ENCODE assay signal across 28 cellular contexts in genomic region chr1:108669679-108670078, GRCh38. TPM values are rescaled to one million over a fixed set of nuclear protein-coding genes. Genes with fewer than 3 reads are reported as not detected.
DNase-seq lines count a peak whose midpoint lies in the region; ATAC-seq, FAIRE-seq and TF ChIP-seq lines count a peak whose summit lies in the region.
"Had no signal": no experiment of that assay in that cellular context is flagged by ENCODE, and none has a peak within 500 bp of the region (broad histone marks: within the 10 kb centered on the region; RNA-seq: fewer than 3 reads in every experiment).

No MANE protein-coding gene starts in this region.

- ATAC-seq in K562 (no peak), right cardiac atrium (no peak), GM21390 (IDR thresholded peaks at IDR 0.05; ENCODE audit: unreplicated experiment) (no peak)
- ATAC-seq: Panc1 had no signal

- H3K4me1 ChIP-seq in HEK293 (ENCODE audit: control insufficient read depth, insufficient read depth, low read length) (no peaks in the 10 kb centered on the region), K562 (replicated peaks in 1 of 2; ENCODE audit: control insufficient read depth in 2 of 2, insufficient read depth in 2 of 2, low read length in 2 of 2) (no peaks in the 10 kb centered on the region), right cardiac atrium (ENCODE audit: control insufficient read depth, insufficient read depth, low read length) (no peaks in the 10 kb centered on the region)
- H3K4me1 ChIP-seq: BLaER1 had no signal

- TF ChIP-seq CTCF in HEK293 (tag by site-specific recombination; IDR thresholded peaks at IDR 0.05) (no peak), K562 (IDR thresholded peaks at IDR 0.05 in 2 of 3, conservative IDR thresholded peaks at IDR 0.05 in 1 of 3; ENCODE audit: insufficient read depth in 2 of 3, low read depth in 1 of 3, low read length in 3 of 3) (no peak)

- no peaks in the 10 kb centered on the region for H3K9me3 ChIP-seq in HEK293 (ENCODE audit: control insufficient read depth, insufficient read depth, low read depth, low read length)
- no peaks in the 10 kb centered on the region for H3K9me3 ChIP-seq in K562 (replicated peaks; ENCODE audit: control insufficient read depth, insufficient read depth, low read depth, low read length)
- no peaks in the 10 kb centered on the region for H3K9me3 ChIP-seq in right cardiac atrium (ENCODE audit: control insufficient read depth, low read length)

- H3K36me3 ChIP-seq in HEK293 (ENCODE audit: control insufficient read depth in 2 of 2, insufficient read depth in 1 of 2, low read length in 2 of 2) (no peaks in the 10 kb centered on the region), K562 (ENCODE audit: control insufficient read depth, insufficient read depth, low read length) (no peaks in the 10 kb centered on the region)
- H3K36me3 ChIP-seq: BLaER1, MG63 had no signal

- BruUV-seq in K562 (replicated peaks; lab: Mats Ljungman, UMichigan) = no TSS peak

- peaks cover 14% of the 10 kb centered on the region for H3K27me3 Mint-ChIP-seq in activated CD4-positive, alpha-beta T cell treated with anti-CD3 and anti-CD28 coated beads, Interleukin-2, amount 10 ng/mL, durations not matched to agents 24 days and 14 days
- H3K27me3 Mint-ChIP-seq in activated CD4-positive, alpha-beta memory T cell treated with anti-CD3 and anti-CD28 coated beads, Interleukin-2, amount 10 ng/mL, durations not matched to agents 7 days and 5 days = peaks cover 11% of the 10 kb centered on the region
- H3K27me3 Mint-ChIP-seq: CD4-positive, alpha-beta T cell had no signal

- H3K9ac ChIP-seq in K562 (ENCODE audit: insufficient read depth in 1 of 2, low read depth in 2 of 2, low read length in 2 of 2) = no peak overlapping the region
- H3K9ac ChIP-seq: BLaER1 had no signal

- POLR2A ChIA-PET in HEK293 (lab: Yijun Ruan, JAX) = no interaction called here
- POLR2A ChIA-PET in activated CD4-positive, alpha-beta memory T cell treated with anti-CD3 and anti-CD28 coated beads, Interleukin-2, amount 10 ng/mL, durations not matched to agents 7 days and 5 days (lab: Charles Lee) = interaction anchor here (1.0 to 3.4 kb wide), 2 partner anchors 9 to 23 kb away, joined by 4 to 15 read pairs; partner anchors contain the start of genes HENMT1 and PRPF38B
- POLR2A ChIA-PET in K562 (lab: Yijun Ruan, JAX) = interaction anchor here (1.7 kb wide), 1 partner anchor 109 kb away, joined by 4 read pairs; the partner anchor contains the start of gene EEIG2

- 0 out of 2 replicates have a peak overlapping the region, but pooled peaks have one; percentile 2 for H2AFZ ChIP-seq in K562 (ENCODE audit: low read depth, low read length)

- H4K20me1 ChIP-seq in K562 (replicated peaks; ENCODE audit: control insufficient read depth, insufficient read depth, low read length) = no peaks in the 10 kb centered on the region
- H4K20me1 ChIP-seq: BLaER1 had no signal

- H3K4me3 ChIP-seq in HEK293 (ENCODE audit: low read depth, low read length) (no peak overlapping the region), K562 (no peak overlapping the region), right cardiac atrium (ENCODE audit: low read length) (no peak overlapping the region)
- H3K4me3 ChIP-seq: BLaER1, MG63 had no signal

- 23% methylated on average over 7 of the region's 7 CpGs for WGBS in K562 (ENCODE audit: insufficient coverage, low coverage, missing lambda C conversion rate)
- 79% methylated on average over 7 of the region's 7 CpGs for WGBS in right cardiac atrium

- no peak for TF ChIP-seq POLR2A in K562 (conservative IDR thresholded peaks at IDR 0.05)

- H3K27ac ChIP-seq in HEK293 (ENCODE audit: extremely low read depth, low read depth, low read length) = no peak overlapping the region
- H3K27ac ChIP-seq in K562 (ENCODE audit: extremely low read depth, low read depth, low read length) = no peak overlapping the region
- H3K27ac ChIP-seq in right cardiac atrium (ENCODE audit: low read length) = no peak overlapping the region
- H3K27ac ChIP-seq: BLaER1, RWPE1 had no signal

- no peaks in the 10 kb centered on the region for H3K36me3 Mint-ChIP-seq in activated CD4-positive, alpha-beta T cell treated with anti-CD3 and anti-CD28 coated beads, Interleukin-2, amount 10 ng/mL, durations not matched to agents 24 days and 14 days (ENCODE audit: low read depth)
- no peaks in the 10 kb centered on the region for H3K36me3 Mint-ChIP-seq in activated CD4-positive, alpha-beta memory T cell treated with anti-CD3 and anti-CD28 coated beads, Interleukin-2, amount 10 ng/mL, durations not matched to agents 7 days and 5 days (ENCODE audit: low read depth)

- FAIRE-seq in K562 (lab: Jason Lieb, UNC) = no peak
- FAIRE-seq: A204.1, D721Med, GM18507, H54 had no signal

- H3K4me1 Mint-ChIP-seq in activated CD4-positive, alpha-beta T cell treated with anti-CD3 and anti-CD28 coated beads, Interleukin-2, amount 10 ng/mL, durations not matched to agents 24 days and 14 days = peaks cover 14% of the 10 kb centered on the region
- H3K4me1 Mint-ChIP-seq in activated CD4-positive, alpha-beta memory T cell treated with anti-CD3 and anti-CD28 coated beads, Interleukin-2, amount 10 ng/mL, durations not matched to agents 7 days and 5 days = peaks cover 15% of the 10 kb centered on the region

- no peaks in the 10 kb centered on the region for H3K79me2 ChIP-seq in K562 (ENCODE audit: control insufficient read depth, insufficient read depth, low read length)

- H3K27ac Mint-ChIP-seq in activated CD4-positive, alpha-beta T cell treated with anti-CD3 and anti-CD28 coated beads, Interleukin-2, amount 10 ng/mL, durations not matched to agents 24 days and 14 days = peak overlapping the region; percentile 76
- H3K27ac Mint-ChIP-seq in activated CD4-positive, alpha-beta memory T cell treated with anti-CD3 and anti-CD28 coated beads, Interleukin-2, amount 10 ng/mL, durations not matched to agents 7 days and 5 days = peak overlapping the region; percentile 10
- H3K27ac Mint-ChIP-seq: CD4-positive, alpha-beta T cell had no signal

- peaks cover 12% of the 10 kb centered on the region for H3K9me3 Mint-ChIP-seq in activated CD4-positive, alpha-beta T cell treated with anti-CD3 and anti-CD28 coated beads, Interleukin-2, amount 10 ng/mL, durations not matched to agents 24 days and 14 days
- peaks cover 2% of the 10 kb centered on the region for H3K9me3 Mint-ChIP-seq in activated CD4-positive, alpha-beta memory T cell treated with anti-CD3 and anti-CD28 coated beads, Interleukin-2, amount 10 ng/mL, durations not matched to agents 7 days and 5 days
- H3K9me3 Mint-ChIP-seq: CD4-positive, alpha-beta T cell had no signal

- no peaks in the 10 kb centered on the region for H3K27me3 ChIP-seq in K562 (ENCODE audit: control insufficient read depth in 2 of 2, insufficient read depth in 2 of 2, low read length in 2 of 2)
- H3K27me3 ChIP-seq in right cardiac atrium (ENCODE audit: control insufficient read depth, insufficient read depth) = no peaks in the 10 kb centered on the region
- H3K27me3 ChIP-seq: BLaER1, MG63 had no signal

- H3K9me1 ChIP-seq in K562 (ENCODE audit: control insufficient read depth, insufficient read depth, low read length) = no peaks in the 10 kb centered on the region

- no peak for DNase-seq in activated CD4-positive, alpha-beta T cell treated with anti-CD3 and anti-CD28 coated beads, Interleukin-2, amount 10 ng/mL, durations not matched to agents 24 days and 14 days
- DNase-seq in activated CD4-positive, alpha-beta T cell treated with anti-CD3 and anti-CD28 coated beads, Interleukin-2, amount 50 U/mL, for 48 hours = no peak
- DNase-seq in activated CD4-positive, alpha-beta memory T cell treated with anti-CD3 and anti-CD28 coated beads, Interleukin-2, amount 10 ng/mL, durations not matched to agents 7 days and 5 days = no peak
- DNase-seq in K562 (ENCODE audit: extremely low read depth in 1 of 4, low spot score in 3 of 4) (no peak), right cardiac atrium (no peak), DMS53 (lab: John Stamatoyannopoulos, UW) (no peak)
- DNase-seq: CD4-positive, alpha-beta T cell; KG1; MG63; NCI-H1694; NCI-H2081; NCI-H2227 treated with DMSO at 0.1 percent for 48 hours; NCI-H526 treated with DMSO at 0.1 percent for 48 hours; SHP77 had no signal

- no peak overlapping the region for H3K4me2 ChIP-seq in K562 (ENCODE audit: insufficient read depth, low read length)
- H3K4me2 ChIP-seq: BLaER1 had no signal

- no peak for TF ChIP-seq RAD21 in K562 (CRISPR knock-in tag; conservative IDR thresholded peaks at IDR 0.05 in 1 of 2, IDR thresholded peaks at IDR 0.05 in 1 of 2)

- intact Hi-C loops in activated CD4-positive, alpha-beta T cell treated with anti-CD3 and anti-CD28 coated beads, Interleukin-2, amount 10 ng/mL, durations not matched to agents 24 days and 14 days (cut with micrococcal nuclease) = no loop called here
- intact Hi-C loops in K562 (cut with micrococcal nuclease) (no loop called here), right cardiac atrium (cut with DNase I) (no loop called here)

- H3K4me3 Mint-ChIP-seq in activated CD4-positive, alpha-beta T cell treated with anti-CD3 and anti-CD28 coated beads, Interleukin-2, amount 10 ng/mL, durations not matched to agents 24 days and 14 days = no peak overlapping the region
- no peak overlapping the region for H3K4me3 Mint-ChIP-seq in activated CD4-positive, alpha-beta memory T cell treated with anti-CD3 and anti-CD28 coated beads, Interleukin-2, amount 10 ng/mL, durations not matched to agents 7 days and 5 days
- H3K4me3 Mint-ChIP-seq: CD4-positive, alpha-beta T cell had no signal

- in situ Hi-C loops in K562 (cut with MboI) = no loop called here

- CTCF ChIA-PET in HEK293 (lab: Yijun Ruan, JAX) = no interaction called here
- CTCF ChIA-PET in activated CD4-positive, alpha-beta memory T cell treated with anti-CD3 and anti-CD28 coated beads, Interleukin-2, amount 10 ng/mL, durations not matched to agents 7 days and 5 days (lab: Charles Lee) = interaction anchor here (1.4 kb wide), 1 partner anchor 13 kb away, joined by 6 read pairs; no protein-coding TSS in a partner anchor
- CTCF ChIA-PET in K562 (lab: Yijun Ruan, JAX; ENCODE audit: low intra/inter-chr PET ratio) = no interaction called here

- no peak for TF ChIP-seq EP300 in K562 (IDR thresholded peaks at IDR 0.05; ENCODE audit: low read length)

RNA-seq across cellular contexts. Expression of gene HENMT1, which starts 8.8 kb away (rescaled TPM):
- 17.5 and 17.7 TPM in 2 replicates for total RNA-seq in activated CD4-positive, alpha-beta T cell treated with anti-CD3 and anti-CD28 coated beads, Interleukin-2, amount 10 ng/mL, durations not matched to agents 24 days and 14 days
- 10 to 100 TPM; 26.7 to 27.3 TPM for total RNA-seq in activated CD4-positive, alpha-beta memory T cell treated with anti-CD3 and anti-CD28 coated beads, Interleukin-2, amount 10 ng/mL, durations not matched to agents 7 days and 5 days
- not detected in 2 replicates for total RNA-seq in K562 (2011; cell fraction: chromatin; rRNA removed; ENCODE audit: low replicate concordance)
- total RNA-seq in K562 (2011; cell fraction: nucleolus; rRNA removed) = not detected in 2 replicates
- total RNA-seq in K562 (2011; cell fraction: nucleoplasm; rRNA removed) = not detected in 2 replicates
- not detected in 2 replicates for total RNA-seq in K562 (2014; rRNA removed)
- total RNA-seq in K562 (2014; rRNA removed; fragmentation: Illumina TruSeq; extraction: Trizol) = not detected in 2 replicates
- not detected in 2 replicates for total RNA-seq in K562 (2015; rRNA removed; fragmentation: Illumina TruSeq; extraction: Trizol)
- total RNA-seq in K562 (2021) = not detected in 2 replicates
- not detected in 2 replicates for polyA plus RNA-seq in K562 (2011; rRNA removed)
- polyA plus RNA-seq in K562 (2011; cell fraction: cytosol; rRNA removed) = not detected in 2 replicates
- not detected in 2 replicates for polyA plus RNA-seq in K562 (2011; cell fraction: nucleus; rRNA removed)
- not detected in 2 replicates for polyA plus RNA-seq in K562 (2012)
- polyA plus RNA-seq in K562 (2014; fragmentation: Illumina TruSeq; extraction: Trizol) = not detected in 2 replicates
- not detected for polyA plus RNA-seq in K562 (2014; fragmentation: Nextera tagmentation; extraction: Ambion mirVana)
- 0.19 TPM in 1 of 2 replicates, not detected in the other for polyA plus RNA-seq in K562 (2014; rRNA removed)
- not detected in 2 replicates for polyA minus RNA-seq in K562 (2011; rRNA and poly(A)+ RNA removed)
- not detected in 2 replicates for polyA minus RNA-seq in K562 (2011; cell fraction: cytosol; rRNA and poly(A)+ RNA removed)
- polyA minus RNA-seq in K562 (2011; cell fraction: nucleus; rRNA and poly(A)+ RNA removed) = not detected in 2 replicates
- 1 to 10 TPM; 1.8 to 3.0 (median 2.2) TPM for total RNA-seq in right cardiac atrium
- polyA plus RNA-seq in right cardiac atrium = 1.7 TPM
- total RNA-seq: Daoy, G401, SK-MEL-5 had no signal

RNA-seq across cellular contexts. Expression of gene PRPF38B, which starts 22.4 kb away (rescaled TPM):
- total RNA-seq in activated CD4-positive, alpha-beta T cell treated with anti-CD3 and anti-CD28 coated beads, Interleukin-2, amount 10 ng/mL, durations not matched to agents 24 days and 14 days = 89.2 and 90.3 TPM in 2 replicates
- total RNA-seq in activated CD4-positive, alpha-beta memory T cell treated with anti-CD3 and anti-CD28 coated beads, Interleukin-2, amount 10 ng/mL, durations not matched to agents 7 days and 5 days = 10 to 100 TPM; 68.5 to 70.5 TPM
- total RNA-seq in K562 (2011; cell fraction: chromatin; rRNA removed; ENCODE audit: low replicate concordance) = 82.2 and 217 TPM in 2 replicates
- 68.7 and 80.4 TPM in 2 replicates for total RNA-seq in K562 (2011; cell fraction: nucleolus; rRNA removed)
- 134 and 246 TPM in 2 replicates for total RNA-seq in K562 (2011; cell fraction: nucleoplasm; rRNA removed)
- total RNA-seq in K562 (2014; rRNA removed) (27.8 and 67.8 TPM in 2 replicates), K562 (2014; rRNA removed; fragmentation: Illumina TruSeq; extraction: Trizol) (66.4 and 69.8 TPM in 2 replicates), K562 (2015; rRNA removed; fragmentation: Illumina TruSeq; extraction: Trizol) (68.0 and 75.3 TPM in 2 replicates), K562 (2021) (47.8 and 55.5 TPM in 2 replicates), right cardiac atrium (10 to 100 TPM; 18.3 to 25.1 (median 24.3) TPM)
- polyA plus RNA-seq in K562 (2011; rRNA removed) (71.1 and 74.1 TPM in 2 replicates), K562 (2014; fragmentation: Illumina TruSeq; extraction: Trizol) (72.3 and 85.5 TPM in 2 replicates), K562 (2014; fragmentation: Nextera tagmentation; extraction: Ambion mirVana) (10 to 100 TPM; 25.3 to 34.3 TPM), K562 (2014; rRNA removed) (78.4 and 81.8 TPM in 2 replicates), right cardiac atrium (21.8 TPM)
- polyA plus RNA-seq in K562 (2011; cell fraction: cytosol; rRNA removed) = 21.4 and 26.5 TPM in 2 replicates
- polyA plus RNA-seq in K562 (2011; cell fraction: nucleus; rRNA removed) = 119 and 157 TPM in 2 replicates
- 46.0 and 53.7 TPM in 2 replicates for polyA plus RNA-seq in K562 (2012)
- polyA minus RNA-seq in K562 (2011; rRNA and poly(A)+ RNA removed) = 60.0 and 63.7 TPM in 2 replicates
- 31.0 and 32.4 TPM in 2 replicates for polyA minus RNA-seq in K562 (2011; cell fraction: cytosol; rRNA and poly(A)+ RNA removed)
- 114 and 142 TPM in 2 replicates for polyA minus RNA-seq in K562 (2011; cell fraction: nucleus; rRNA and poly(A)+ RNA removed)

RNA-seq across cellular contexts. Expression of gene FNDC7, which starts 43.0 kb away (rescaled TPM):
- not detected in 2 replicates for total RNA-seq in activated CD4-positive, alpha-beta T cell treated with anti-CD3 and anti-CD28 coated beads, Interleukin-2, amount 10 ng/mL, durations not matched to agents 24 days and 14 days
- under 1 TPM in 1 of 2 experiments, not detected in 1; 0.05 TPM for total RNA-seq in activated CD4-positive, alpha-beta memory T cell treated with anti-CD3 and anti-CD28 coated beads, Interleukin-2, amount 10 ng/mL, durations not matched to agents 7 days and 5 days
- 0.23 and 0.69 TPM in 2 replicates for total RNA-seq in K562 (2011; cell fraction: chromatin; rRNA removed; ENCODE audit: low replicate concordance)
- total RNA-seq in K562 (2011; cell fraction: nucleolus; rRNA removed) = 0.17 TPM in 1 of 2 replicates, not detected in the other
- total RNA-seq in K562 (2011; cell fraction: nucleoplasm; rRNA removed) = 0.15 TPM in 1 of 2 replicates, not detected in the other
- total RNA-seq in K562 (2014; rRNA removed) (not detected in 2 replicates), K562 (2014; rRNA removed; fragmentation: Illumina TruSeq; extraction: Trizol) (not detected in 2 replicates), K562 (2015; rRNA removed; fragmentation: Illumina TruSeq; extraction: Trizol) (not detected in 2 replicates), K562 (2021) (not detected in 2 replicates), right cardiac atrium (under 1 TPM in 1 of 4 donors, not detected in 3; 0.15 TPM)
- polyA plus RNA-seq in K562 (2011; rRNA removed) (0.05 TPM in 1 of 2 replicates, not detected in the other), K562 (2014; fragmentation: Illumina TruSeq; extraction: Trizol) (not detected in 2 replicates), K562 (2014; fragmentation: Nextera tagmentation; extraction: Ambion mirVana) (not detected), K562 (2014; rRNA removed) (not detected in 2 replicates), right cardiac atrium (not detected)
- polyA plus RNA-seq in K562 (2011; cell fraction: cytosol; rRNA removed) = 0.07 TPM in 1 of 2 replicates, not detected in the other
- polyA plus RNA-seq in K562 (2011; cell fraction: nucleus; rRNA removed) = 0.04 and 0.24 TPM in 2 replicates
- 0.03 TPM in 1 of 2 replicates, not detected in the other for polyA plus RNA-seq in K562 (2012)
- 0.39 TPM in 1 of 2 replicates, not detected in the other for polyA minus RNA-seq in K562 (2011; rRNA and poly(A)+ RNA removed)
- not detected in 2 replicates for polyA minus RNA-seq in K562 (2011; cell fraction: cytosol; rRNA and poly(A)+ RNA removed)
- polyA minus RNA-seq in K562 (2011; cell fraction: nucleus; rRNA and poly(A)+ RNA removed) = 0.11 and 0.13 TPM in 2 replicates
- total RNA-seq: G401, NCI-H460, SK-MEL-5 had no signal
- polyA plus RNA-seq: AG04450 had no signal
